ENCODE assay signal across 9 cellular contexts in genomic region chr16:80924372-80924978, GRCh38.
DNase-seq lines count a peak whose midpoint lies in the region; ATAC-seq and TF ChIP-seq lines count a peak whose summit lies in the region.
"Had no signal": no experiment of that assay in that cellular context is flagged by ENCODE, and none has a peak within 500 bp of the region (broad histone marks: within the 10 kb centered on the region; RNA-seq: fewer than 3 reads in every experiment).

No MANE protein-coding gene starts in this region.

- no peak overlapping the region for H3K4me3 Mint-ChIP-seq in activated CD4-positive, alpha-beta memory T cell treated with anti-CD3 and anti-CD28 coated beads for 36 hours
- H3K4me3 Mint-ChIP-seq in progenitor cell of endocrine pancreas (ENCODE audit: low read depth), result no peak overlapping the region
- H3K4me3 Mint-ChIP-seq: dendritic cell treated with granulocyte-macrophage colony-stimulating factor and Interleukin-4, amounts not matched to agents 40 ng/mL and 50 ng/mL, for 4 days had no signal

- TF ChIP-seq EP300 in gastroesophageal sphincter (IDR thresholded peaks at IDR 0.05), result no peak

- H3K4me1 Mint-ChIP-seq in activated CD4-positive, alpha-beta memory T cell treated with anti-CD3 and anti-CD28 coated beads for 36 hours (ENCODE audit: low read depth), result no peaks in the 10 kb centered on the region
- H3K4me1 Mint-ChIP-seq in progenitor cell of endocrine pancreas (ENCODE audit: low read depth), result no peaks in the 10 kb centered on the region

- H3K4me1 ChIP-seq in gastroesophageal sphincter, result no peaks in the 10 kb centered on the region

- no peak overlapping the region for H3K27ac Mint-ChIP-seq in activated CD4-positive, alpha-beta memory T cell treated with anti-CD3 and anti-CD28 coated beads for 36 hours
- H3K27ac Mint-ChIP-seq in progenitor cell of endocrine pancreas, result no peak overlapping the region
- H3K27ac Mint-ChIP-seq: dendritic cell treated with granulocyte-macrophage colony-stimulating factor and Interleukin-4, amounts not matched to agents 40 ng/mL and 50 ng/mL, for 4 days had no signal

- H3K9me3 Mint-ChIP-seq in activated CD4-positive, alpha-beta memory T cell treated with anti-CD3 and anti-CD28 coated beads for 36 hours, result peaks cover 10% of the 10 kb centered on the region
- no peaks in the 10 kb centered on the region for H3K9me3 Mint-ChIP-seq in progenitor cell of endocrine pancreas (ENCODE audit: low read depth)
- H3K9me3 Mint-ChIP-seq: dendritic cell treated with granulocyte-macrophage colony-stimulating factor and Interleukin-4, amounts not matched to agents 40 ng/mL and 50 ng/mL, for 4 days had no signal

- H3K27me3 Mint-ChIP-seq in activated CD4-positive, alpha-beta memory T cell treated with anti-CD3 and anti-CD28 coated beads for 36 hours, result peaks cover 9% of the 10 kb centered on the region
- H3K27me3 Mint-ChIP-seq in progenitor cell of endocrine pancreas, result peaks cover 13% of the 10 kb centered on the region
- H3K27me3 Mint-ChIP-seq: dendritic cell treated with granulocyte-macrophage colony-stimulating factor and Interleukin-4, amounts not matched to agents 40 ng/mL and 50 ng/mL, for 4 days had no signal

- WGBS in gastroesophageal sphincter (ENCODE audit: low coverage in 1 of 2), 2 donors, result 21 to 50% methylated on average over 1 to 8 of the region's 8 CpGs

- ATAC-seq in gastroesophageal sphincter, result no peak

- no peak overlapping the region for H3K4me3 ChIP-seq in Jurkat, Clone E6-1 (ENCODE audit: low read length)
- H3K4me3 ChIP-seq in fibroblast of mammary gland (ENCODE audit: control insufficient read depth, low read depth, low read length) (no peak overlapping the region), gastroesophageal sphincter (no peak overlapping the region)

- TF ChIP-seq CTCF in fibroblast of mammary gland (conservative IDR thresholded peaks at IDR 0.05; ENCODE audit: control insufficient read depth, insufficient read depth, low read depth, low read length) (peak; percentile 65), progenitor cell of endocrine pancreas (IDR thresholded peaks at IDR 0.05; ENCODE audit: unreplicated experiment) (peak; percentile 63), gastroesophageal sphincter (IDR thresholded peaks at IDR 0.05) (peak in 2 of 4 experiments; percentile 28 to 53)

- no peaks in the 10 kb centered on the region for H3K36me3 Mint-ChIP-seq in activated CD4-positive, alpha-beta memory T cell treated with anti-CD3 and anti-CD28 coated beads for 36 hours
- H3K36me3 Mint-ChIP-seq in progenitor cell of endocrine pancreas (ENCODE audit: insufficient read depth), result no peaks in the 10 kb centered on the region

- no peak overlapping the region for H3K27ac ChIP-seq in gastroesophageal sphincter

- intact Hi-C loops in activated CD4-positive, alpha-beta memory T cell treated with anti-CD3 and anti-CD28 coated beads for 36 hours (cut with micrococcal nuclease), result loop anchor here (1.0 to 5.0 kb wide), 2 partner anchors 25 to 813 kb away; no protein-coding TSS in a partner anchor

- CTCF ChIA-PET in activated CD4-positive, alpha-beta memory T cell treated with anti-CD3 and anti-CD28 coated beads for 36 hours (lab: Charles Lee), result interaction anchor here (0.6 to 2.7 kb wide), 19 partner anchors 9 to 426 kb away, joined by 3 to 16 read pairs (median 4); partner anchors contain the start of gene ATMIN

- POLR2A ChIA-PET in activated CD4-positive, alpha-beta memory T cell treated with anti-CD3 and anti-CD28 coated beads for 36 hours (lab: Charles Lee), result interaction anchor here (0.6 kb wide), 1 partner anchor 238 kb away, joined by 4 read pairs; no protein-coding TSS in a partner anchor

- H3K27me3 ChIP-seq in gastroesophageal sphincter, result no peaks in the 10 kb centered on the region

- no peak for TF ChIP-seq POLR2A in gastroesophageal sphincter (IDR thresholded peaks at IDR 0.05)

- no peaks in the 10 kb centered on the region for H3K36me3 ChIP-seq in gastroesophageal sphincter

- no peaks in the 10 kb centered on the region for H3K9me3 ChIP-seq in gastroesophageal sphincter

- DNase-seq in activated gamma-delta T cell treated with Interleukin-2 at 50 U/mL for 16 hours, result peak; percentile 4
- DNase-seq in activated gamma-delta T cell (lab: John Stamatoyannopoulos, UW), result no peak
- peak; percentile 20 for DNase-seq in Jurkat, Clone E6-1 (ENCODE audit: low read depth, low spot score)
- DNase-seq in activated CD4-positive, alpha-beta memory T cell treated with anti-CD3 and anti-CD28 coated beads for 36 hours, result peak; percentile 75
- peak; percentile 61 for DNase-seq in fibroblast of mammary gland (ENCODE audit: low read depth)
- DNase-seq in progenitor cell of endocrine pancreas (ENCODE audit: low spot score, unreplicated experiment), result peak; percentile 31
- no peak for DNase-seq in NCI-H524 treated with DMSO at 0.1 percent for 48 hours (lab: John Stamatoyannopoulos, UW)

Comparison
In these comparisons a context has a peak if more than half of its experiments do, and no peak if none do; other contexts are left out.
1. DNase-seq: peak in activated gamma-delta T cell treated with Interleukin-2 at 50 U/mL for 16 hours (single experiment), Jurkat, Clone E6-1 (single experiment), activated CD4-positive, alpha-beta memory T cell treated with anti-CD3 and anti-CD28 coated beads for 36 hours (single experiment), fibroblast of mammary gland (single experiment) and progenitor cell of endocrine pancreas (single experiment); none in activated gamma-delta T cell (single experiment) and NCI-H524 treated with DMSO at 0.1 percent for 48 hours (single experiment).